1 cellular context compared by ENCODE assay signal in genomic region chr19:7879771-7880280, GRCh38.
TF ChIP-seq lines count a peak whose summit lies in the region.

No MANE protein-coding gene starts in this region.

TF ChIP-seq in HepG2, 621 proteins besides CTCF, POLR2A, EP300 and RAD21:
- TF ChIP-seq MAX (IDR thresholded peaks at IDR 0.05), result peak; percentile 46; the same call in 1 of the 2 replicates
